In the genomic region with DNA sequence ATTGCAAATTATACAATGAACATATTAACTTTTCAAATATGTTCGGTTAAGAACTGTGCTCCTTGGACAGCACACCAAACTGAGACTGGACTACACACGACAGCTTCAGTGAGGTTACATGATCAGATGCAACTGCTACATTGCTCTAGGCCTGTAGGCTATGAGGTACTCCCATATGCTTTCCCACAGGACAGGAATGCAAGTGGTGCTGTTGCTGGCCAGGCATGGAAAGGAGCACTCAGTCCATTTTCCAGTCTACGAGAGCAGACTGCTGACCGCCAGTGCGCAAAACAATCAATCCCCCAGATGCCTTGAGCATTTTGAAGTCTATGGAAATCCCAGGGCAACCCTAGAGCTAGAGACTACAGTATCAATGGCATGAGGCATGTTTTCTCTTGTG, we compare ENCODE assay signal across 32 cellular contexts.
"Had no signal": no experiment of that assay in that cellular context is flagged by ENCODE, and none has a peak within 500 bp of the region (broad histone marks: within the 10 kb centered on the region; RNA-seq: fewer than 3 reads in every experiment).

No MANE protein-coding gene starts in this region.

- H3K9me3 ChIP-seq: colonic mucosa, gastrocnemius medialis, heart left ventricle, lower lobe of right lung, mucosa of descending colon, right atrium auricular region, stomach, thyroid gland, upper lobe of left lung had no signal

- H3K9me3 Mint-ChIP-seq: dendritic cell treated with granulocyte-macrophage colony-stimulating factor and Interleukin-4, amounts not matched to agents 40 ng/mL and 50 ng/mL, for 4 days; naive B cell; natural killer cell treated with Interleukin-12 subunit alpha and Interleukin-12 subunit beta and Interleukin-15 and Interleukin-18, amount 100 ng/mL, for 72 hours; neural crest cell; stimulated activated effector memory CD8-positive, alpha-beta T cell treated with anti-CD3 and anti-CD28 coated beads, Interleukin-12 subunit alpha, Interleukin-12 subunit beta, amount 100 ng/mL, for 72 hours had no signal

- H3K4me1 ChIP-seq: colonic mucosa, gastrocnemius medialis, heart left ventricle, lower lobe of right lung, parathyroid adenoma, right atrium auricular region, stomach, thyroid gland, upper lobe of left lung had no signal

- H3K4me2 ChIP-seq: hepatocyte, smooth muscle cell had no signal

- H3K4me3 ChIP-seq: colonic mucosa, gastrocnemius medialis, heart left ventricle, hepatocyte, lower lobe of right lung, mucosa of descending colon, right atrium auricular region, smooth muscle cell, stomach, thyroid gland, upper lobe of left lung had no signal

- DNase-seq: colonic mucosa; effector CD8-positive, alpha-beta T cell; endodermal cell; foreskin fibroblast; gastrocnemius medialis; heart left ventricle; kidney glomerular epithelial cell; left colon; left ventricle myocardium superior; lower lobe of right lung; mucosa of descending colon; naive B cell; stimulated activated CD4-positive, alpha-beta T cell treated with anti-CD3 and anti-CD28 coated beads, Interleukin-12 subunit alpha, Interleukin-12 subunit beta, amount 100 ng/mL, for 4 hours; stimulated activated CD4-positive, alpha-beta T cell treated with anti-CD3 and anti-CD28 coated beads, Interleukin-1b, Interleukin-23, amount 100 ng/mL, for 48 hours; stimulated activated CD4-positive, alpha-beta T cell treated with anti-CD3 and anti-CD28 coated beads, Interleukin-4, amount 100 ng/mL, for 24 hours; stimulated activated naive CD4-positive, alpha-beta T cell treated with Interleukin-2 at 50 U/mL for 16 hours; stomach; thyroid gland; upper lobe of left lung had no signal

- H3K27me3 ChIP-seq: colonic mucosa, gastrocnemius medialis, heart left ventricle, hepatocyte, right atrium auricular region, stomach, thyroid gland, upper lobe of left lung had no signal

- ATAC-seq: esophagus mucosa; gastrocnemius medialis; heart left ventricle; left colon; left ventricle myocardium superior; lower lobe of right lung; mucosa of descending colon; natural killer cell treated with Interleukin-12 subunit alpha and Interleukin-12 subunit beta and Interleukin-15 and Interleukin-18, amount 100 ng/mL, for 72 hours; sciatic nerve; stimulated activated effector memory CD8-positive, alpha-beta T cell treated with anti-CD3 and anti-CD28 coated beads, Interleukin-12 subunit alpha, Interleukin-12 subunit beta, amount 100 ng/mL, for 72 hours had no signal

- H3K4me3 Mint-ChIP-seq: dendritic cell treated with granulocyte-macrophage colony-stimulating factor and Interleukin-4, amounts not matched to agents 40 ng/mL and 50 ng/mL, for 4 days; endodermal cell; naive B cell; natural killer cell treated with Interleukin-12 subunit alpha and Interleukin-12 subunit beta and Interleukin-15 and Interleukin-18, amount 100 ng/mL, for 72 hours; neural crest cell; stimulated activated effector memory CD8-positive, alpha-beta T cell treated with anti-CD3 and anti-CD28 coated beads, Interleukin-12 subunit alpha, Interleukin-12 subunit beta, amount 100 ng/mL, for 72 hours had no signal

- H3K27ac ChIP-seq: colonic mucosa, epithelial cell of prostate, gastrocnemius medialis, heart left ventricle, hepatocyte, lower lobe of right lung, parathyroid adenoma, right atrium auricular region, stomach, thyroid gland, upper lobe of left lung had no signal

- H3K79me2 ChIP-seq: hepatocyte, parathyroid adenoma had no signal

- H3K27ac Mint-ChIP-seq: dendritic cell treated with granulocyte-macrophage colony-stimulating factor and Interleukin-4, amounts not matched to agents 40 ng/mL and 50 ng/mL, for 4 days; endodermal cell; naive B cell; natural killer cell treated with Interleukin-12 subunit alpha and Interleukin-12 subunit beta and Interleukin-15 and Interleukin-18, amount 100 ng/mL, for 72 hours; progenitor cell of endocrine pancreas; stimulated activated effector memory CD8-positive, alpha-beta T cell treated with anti-CD3 and anti-CD28 coated beads, Interleukin-12 subunit alpha, Interleukin-12 subunit beta, amount 100 ng/mL, for 72 hours had no signal

- FAIRE-seq: urothelium cell line had no signal

- H3K36me3 Mint-ChIP-seq: naive B cell; natural killer cell treated with Interleukin-12 subunit alpha and Interleukin-12 subunit beta and Interleukin-15 and Interleukin-18, amount 100 ng/mL, for 72 hours; stimulated activated effector memory CD8-positive, alpha-beta T cell treated with anti-CD3 and anti-CD28 coated beads, Interleukin-12 subunit alpha, Interleukin-12 subunit beta, amount 100 ng/mL, for 72 hours had no signal

- H3K9ac ChIP-seq: parathyroid adenoma had no signal

- H3K4me1 Mint-ChIP-seq: naive B cell; stimulated activated effector memory CD8-positive, alpha-beta T cell treated with anti-CD3 and anti-CD28 coated beads, Interleukin-12 subunit alpha, Interleukin-12 subunit beta, amount 100 ng/mL, for 72 hours had no signal

- H2AFZ ChIP-seq: hepatocyte, parathyroid adenoma had no signal

- H3K36me3 ChIP-seq: colonic mucosa, gastrocnemius medialis, heart left ventricle, lower lobe of right lung, right atrium auricular region, stomach, thyroid gland, upper lobe of left lung had no signal
